ENCODE assay signal across 24 cellular contexts in the genomic region with DNA sequence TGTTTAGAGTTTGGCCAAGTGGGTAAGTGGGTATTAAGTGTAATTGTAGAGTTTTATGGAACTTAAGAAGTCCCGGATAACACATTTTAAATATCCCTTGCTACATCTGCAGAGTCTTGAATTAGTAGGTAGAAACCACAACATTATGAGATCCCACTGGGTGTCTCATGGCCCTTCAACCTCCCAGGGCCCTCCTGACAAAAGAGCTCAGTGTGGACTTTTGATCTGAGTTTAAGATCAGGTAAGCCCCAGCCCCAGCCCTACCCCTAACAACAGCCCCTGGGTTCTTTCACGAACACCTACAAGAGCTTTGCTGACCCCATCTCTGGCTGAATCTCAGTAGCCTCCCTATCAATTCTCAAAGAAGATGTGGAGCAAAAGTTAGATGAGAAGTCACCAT.
A peak's percentile ranks its signal among the peaks of the same experiment; 100 is the strongest.
DNase-seq lines count a peak whose midpoint lies in the region; ATAC-seq and TF ChIP-seq lines count a peak whose summit lies in the region.
"Had no signal": no experiment of that assay in that cellular context is flagged by ENCODE, and none has a peak within 500 bp of the region (broad histone marks: within the 10 kb centered on the region; RNA-seq: fewer than 3 reads in every experiment).

No MANE protein-coding gene starts in this region.

- WGBS in mesenchymal stem cell = 80% methylated on average over 1 of the region's 2 CpGs

- H3K4me2 ChIP-seq in Loucy (ENCODE audit: low read depth, low read length, poor library complexity, severe bottlenecking) = peak overlapping the region; percentile 69
- no peak overlapping the region for H3K4me2 ChIP-seq in mesenchymal stem cell (ENCODE audit: low read length, poor library complexity, severe bottlenecking)
- H3K4me2 ChIP-seq in neural progenitor cell = no peak overlapping the region
- H3K4me2 ChIP-seq: BLaER1 treated with 17β-estradiol and CSF1 and Interleukin-3, amounts not matched to agents 10 nM and 100 nM had no signal

- no peaks in the 10 kb centered on the region for H3K9me3 Mint-ChIP-seq in activated CD8-positive, alpha-beta memory T cell treated with anti-CD3 and anti-CD28 coated beads, Interleukin-2, amount 10 ng/mL, durations not matched to agents 7 days and 5 days (ENCODE audit: low read depth)
- no peaks in the 10 kb centered on the region for H3K9me3 Mint-ChIP-seq in T-helper 2 cell treated with Interferon-gamma antibody and Interleukin-4, amounts not matched to agents 5 μg/mL and 100 μg/mL, for 36 hours
- no peaks in the 10 kb centered on the region for H3K9me3 Mint-ChIP-seq in neural progenitor cell
- H3K9me3 Mint-ChIP-seq: CD4-positive, alpha-beta memory T cell; H9; T-cell had no signal

- H3K27ac ChIP-seq in mesenchymal stem cell (ENCODE audit: low read length, poor library complexity, severe bottlenecking) (no peak overlapping the region), neural progenitor cell (no peak overlapping the region)
- H3K27ac ChIP-seq: BLaER1 treated with 17β-estradiol and CSF1 and Interleukin-3, amounts not matched to agents 10 nM and 100 nM had no signal

- H3K4me1 ChIP-seq in Loucy (ENCODE audit: insufficient read depth, low read length, poor library complexity, severe bottlenecking) (peaks cover 26% of the 10 kb centered on the region), mesenchymal stem cell (ENCODE audit: control insufficient read depth, insufficient read depth, low read depth, low read length) (peaks cover 9% of the 10 kb centered on the region), neural progenitor cell (peaks cover 3% of the 10 kb centered on the region)

- H3K36me3 Mint-ChIP-seq in activated CD8-positive, alpha-beta memory T cell treated with anti-CD3 and anti-CD28 coated beads, Interleukin-2, amount 10 ng/mL, durations not matched to agents 7 days and 5 days = peaks cover 5% of the 10 kb centered on the region
- H3K36me3 Mint-ChIP-seq in T-helper 2 cell treated with Interferon-gamma antibody and Interleukin-4, amounts not matched to agents 5 μg/mL and 100 μg/mL, for 36 hours (ENCODE audit: low read depth) = no peaks in the 10 kb centered on the region
- no peaks in the 10 kb centered on the region for H3K36me3 Mint-ChIP-seq in neural progenitor cell
- H3K36me3 Mint-ChIP-seq: CD4-positive, alpha-beta memory T cell; T-cell had no signal

- no peak overlapping the region for H2BK120ac ChIP-seq in mesenchymal stem cell (ENCODE audit: low read depth, low read length)

- peak overlapping the region; percentile 85 for H3K27ac Mint-ChIP-seq in activated CD8-positive, alpha-beta memory T cell treated with anti-CD3 and anti-CD28 coated beads, Interleukin-2, amount 10 ng/mL, durations not matched to agents 7 days and 5 days
- H3K27ac Mint-ChIP-seq in T-helper 2 cell treated with Interferon-gamma antibody and Interleukin-4, amounts not matched to agents 5 μg/mL and 100 μg/mL, for 36 hours = peak overlapping the region; percentile 76
- H3K27ac Mint-ChIP-seq in neural progenitor cell = no peak overlapping the region
- H3K27ac Mint-ChIP-seq: CD4-positive, alpha-beta memory T cell; H9; T-cell had no signal

- H3K27me3 ChIP-seq in Loucy (ENCODE audit: insufficient read depth, low read length, poor library complexity, severe bottlenecking) (no peaks in the 10 kb centered on the region), mesenchymal stem cell (ENCODE audit: control insufficient read depth in 1 of 2, insufficient read depth in 1 of 2, low read length in 2 of 2) (no peaks in the 10 kb centered on the region), neural progenitor cell (no peaks in the 10 kb centered on the region)
- H3K27me3 ChIP-seq: BLaER1 treated with 17β-estradiol and CSF1 and Interleukin-3, amounts not matched to agents 10 nM and 100 nM; MG63 had no signal

- no peaks in the 10 kb centered on the region for H4K20me1 ChIP-seq in Loucy (ENCODE audit: insufficient read depth, low read length, poor library complexity, severe bottlenecking)
- H4K20me1 ChIP-seq in neural progenitor cell (ENCODE audit: low read depth) = no peaks in the 10 kb centered on the region
- H4K20me1 ChIP-seq: BLaER1 treated with 17β-estradiol and CSF1 and Interleukin-3, amounts not matched to agents 10 nM and 100 nM had no signal

- H3K4me3 Mint-ChIP-seq in activated CD8-positive, alpha-beta memory T cell treated with anti-CD3 and anti-CD28 coated beads, Interleukin-2, amount 10 ng/mL, durations not matched to agents 7 days and 5 days = no peak overlapping the region
- H3K4me3 Mint-ChIP-seq in T-helper 2 cell treated with Interferon-gamma antibody and Interleukin-4, amounts not matched to agents 5 μg/mL and 100 μg/mL, for 36 hours = no peak overlapping the region
- no peak overlapping the region for H3K4me3 Mint-ChIP-seq in neural progenitor cell
- H3K4me3 Mint-ChIP-seq: CD4-positive, alpha-beta memory T cell; H9; T-cell had no signal

- H2AK5ac ChIP-seq in mesenchymal stem cell (ENCODE audit: low read length, severe bottlenecking) = peak overlapping the region; percentile 68

- H3K79me2 ChIP-seq in Loucy (ENCODE audit: insufficient read depth, low read length) (no peaks in the 10 kb centered on the region), neural progenitor cell (ENCODE audit: low read depth) (no peaks in the 10 kb centered on the region)

- peaks cover 22% of the 10 kb centered on the region for H3K27me3 Mint-ChIP-seq in activated CD8-positive, alpha-beta memory T cell treated with anti-CD3 and anti-CD28 coated beads, Interleukin-2, amount 10 ng/mL, durations not matched to agents 7 days and 5 days
- peaks cover 6% of the 10 kb centered on the region for H3K27me3 Mint-ChIP-seq in T-helper 2 cell treated with Interferon-gamma antibody and Interleukin-4, amounts not matched to agents 5 μg/mL and 100 μg/mL, for 36 hours (ENCODE audit: low read depth)
- H3K27me3 Mint-ChIP-seq in neural progenitor cell (ENCODE audit: insufficient read depth, low read depth) = peaks cover 6% of the 10 kb centered on the region

- peak overlapping the region; percentile 45 for H3K9ac ChIP-seq in Loucy (ENCODE audit: low read depth, low read length, poor library complexity, severe bottlenecking)
- H3K9ac ChIP-seq in mesenchymal stem cell (ENCODE audit: low read length) = no peak overlapping the region
- no peak overlapping the region for H3K9ac ChIP-seq in neural progenitor cell
- H3K9ac ChIP-seq: BLaER1 treated with 17β-estradiol and CSF1 and Interleukin-3, amounts not matched to agents 10 nM and 100 nM had no signal

- no peak for DNase-seq in activated CD8-positive, alpha-beta memory T cell treated with anti-CD3 and anti-CD28 coated beads, Interleukin-2, amount 10 ng/mL, durations not matched to agents 7 days and 5 days
- no peak for DNase-seq in activated CD8-positive, alpha-beta memory T cell treated with anti-CD3 and anti-CD28 coated beads for 24 hours
- DNase-seq in T-helper 2 cell treated with Interferon-gamma antibody and Interleukin-4, amounts not matched to agents 5 μg/mL and 100 μg/mL, for 36 hours (ENCODE audit: low spot score) = no peak
- no peak for DNase-seq in mesenchymal stem cell
- no peak for DNase-seq in neural progenitor cell (ENCODE audit: low spot score)
- no peak for DNase-seq in MV-4-11 (lab: John Stamatoyannopoulos, UW)
- DNase-seq in cerebellar nuclear complex (lab: John Stamatoyannopoulos, UW) = no peak
- DNase-seq: AML-193; CD4-positive, alpha-beta memory T cell; COR-L47; GDM1; H9; MG63; NCI-H2029; NCI-H226; NCI-H510A; NCI-H69; OCI-M1; Right ventricle myocardium superior; T-cell had no signal

- H3K36me3 ChIP-seq in Loucy (ENCODE audit: insufficient read depth, low read length) (no peaks in the 10 kb centered on the region), mesenchymal stem cell (ENCODE audit: control insufficient read depth in 1 of 2, insufficient read depth in 2 of 2, low read depth in 1 of 2, low read length in 2 of 2) (no peaks in the 10 kb centered on the region), neural progenitor cell (no peaks in the 10 kb centered on the region)
- H3K36me3 ChIP-seq: MG63 had no signal

- no peak overlapping the region for H2BK15ac ChIP-seq in mesenchymal stem cell (ENCODE audit: low read depth, poor library complexity, severe bottlenecking)

- ATAC-seq in activated CD8-positive, alpha-beta memory T cell treated with anti-CD3 and anti-CD28 coated beads, Interleukin-2, amount 10 ng/mL, durations not matched to agents 7 days and 5 days = no peak
- ATAC-seq: HepG2, K562 had no signal

- H2BK5ac ChIP-seq in mesenchymal stem cell (ENCODE audit: low read depth, low read length, poor library complexity, severe bottlenecking) = no peak overlapping the region

- no peak overlapping the region for H3K14ac ChIP-seq in mesenchymal stem cell (ENCODE audit: low read length in 2 of 2)

- H4K8ac ChIP-seq in mesenchymal stem cell (ENCODE audit: low read length) = no peak overlapping the region

- H3K79me1 ChIP-seq in mesenchymal stem cell (replicated peaks; ENCODE audit: low read length, poor library complexity, severe bottlenecking) = no peaks in the 10 kb centered on the region

- TF ChIP-seq CTCF in Loucy (conservative IDR thresholded peaks at IDR 0.05; ENCODE audit: low read length) = no peak
- TF ChIP-seq CTCF in neural progenitor cell (IDR thresholded peaks at IDR 0.05) = no peak

- peaks cover 37% of the 10 kb centered on the region for H3K4me1 Mint-ChIP-seq in activated CD8-positive, alpha-beta memory T cell treated with anti-CD3 and anti-CD28 coated beads, Interleukin-2, amount 10 ng/mL, durations not matched to agents 7 days and 5 days
- peaks cover 25% of the 10 kb centered on the region for H3K4me1 Mint-ChIP-seq in T-helper 2 cell treated with Interferon-gamma antibody and Interleukin-4, amounts not matched to agents 5 μg/mL and 100 μg/mL, for 36 hours (ENCODE audit: low read depth)
- H3K4me1 Mint-ChIP-seq in neural progenitor cell = peaks cover 26% of the 10 kb centered on the region
- H3K4me1 Mint-ChIP-seq: CD4-positive, alpha-beta memory T cell had no signal

- H3K9me3 ChIP-seq in Loucy (ENCODE audit: insufficient read depth, low read depth, low read length) (no peaks in the 10 kb centered on the region), mesenchymal stem cell (ENCODE audit: control insufficient read depth, low read length) (no peaks in the 10 kb centered on the region), neural progenitor cell (ENCODE audit: low read depth) (no peaks in the 10 kb centered on the region)
- H3K9me3 ChIP-seq: BLaER1 treated with 17β-estradiol and CSF1 and Interleukin-3, amounts not matched to agents 10 nM and 100 nM; MG63 had no signal

- no peak overlapping the region for H3K4ac ChIP-seq in mesenchymal stem cell (ENCODE audit: low read depth in 1 of 2, low read length in 2 of 2)

- H3K4me3 ChIP-seq in Loucy (ENCODE audit: low read length, poor library complexity, severe bottlenecking) (peak overlapping the region; percentile 43), mesenchymal stem cell (ENCODE audit: insufficient read depth in 1 of 2, low read depth in 1 of 2, low read length in 2 of 2) (no peak overlapping the region), neural progenitor cell (no peak overlapping the region)
- H3K4me3 ChIP-seq: BLaER1 treated with 17β-estradiol and CSF1 and Interleukin-3, amounts not matched to agents 10 nM and 100 nM; K562; MG63 had no signal

- H3F3A ChIP-seq in Loucy (ENCODE audit: low read depth) (no peaks in the 10 kb centered on the region; the same call in 1 of the 2 replicates), neural progenitor cell (ENCODE audit: low read depth) (no peaks in the 10 kb centered on the region)

- H3K18ac ChIP-seq in mesenchymal stem cell (ENCODE audit: low read depth in 1 of 2, low read length in 2 of 2) = no peak overlapping the region

- H3K23ac ChIP-seq in mesenchymal stem cell (ENCODE audit: low read length in 2 of 2) = no peak overlapping the region

- H2AFZ ChIP-seq in Loucy (ENCODE audit: low read length) (no peak overlapping the region), mesenchymal stem cell (ENCODE audit: low read depth, low read length) (no peak overlapping the region), neural progenitor cell (replicated peaks) (no peak overlapping the region)

- H3K9me2 ChIP-seq in Loucy (replicated peaks; ENCODE audit: low read depth, low read length) = no peaks in the 10 kb centered on the region

- no peak overlapping the region for H4K91ac ChIP-seq in mesenchymal stem cell (ENCODE audit: low read length)

- CTCF ChIA-PET in activated CD8-positive, alpha-beta memory T cell treated with anti-CD3 and anti-CD28 coated beads, Interleukin-2, amount 10 ng/mL, durations not matched to agents 7 days and 5 days (lab: Charles Lee) = interaction anchor here (0.6 to 3.7 kb wide), 8 partner anchors 9 to 321 kb away, joined by 3 to 14 read pairs (median 3); partner anchors contain the start of gene STK17A

- no peak overlapping the region for H2BK12ac ChIP-seq in mesenchymal stem cell (ENCODE audit: low read length in 2 of 2)
